Comparison of ENCODE assay signal across 8 cellular contexts in the genomic region with DNA sequence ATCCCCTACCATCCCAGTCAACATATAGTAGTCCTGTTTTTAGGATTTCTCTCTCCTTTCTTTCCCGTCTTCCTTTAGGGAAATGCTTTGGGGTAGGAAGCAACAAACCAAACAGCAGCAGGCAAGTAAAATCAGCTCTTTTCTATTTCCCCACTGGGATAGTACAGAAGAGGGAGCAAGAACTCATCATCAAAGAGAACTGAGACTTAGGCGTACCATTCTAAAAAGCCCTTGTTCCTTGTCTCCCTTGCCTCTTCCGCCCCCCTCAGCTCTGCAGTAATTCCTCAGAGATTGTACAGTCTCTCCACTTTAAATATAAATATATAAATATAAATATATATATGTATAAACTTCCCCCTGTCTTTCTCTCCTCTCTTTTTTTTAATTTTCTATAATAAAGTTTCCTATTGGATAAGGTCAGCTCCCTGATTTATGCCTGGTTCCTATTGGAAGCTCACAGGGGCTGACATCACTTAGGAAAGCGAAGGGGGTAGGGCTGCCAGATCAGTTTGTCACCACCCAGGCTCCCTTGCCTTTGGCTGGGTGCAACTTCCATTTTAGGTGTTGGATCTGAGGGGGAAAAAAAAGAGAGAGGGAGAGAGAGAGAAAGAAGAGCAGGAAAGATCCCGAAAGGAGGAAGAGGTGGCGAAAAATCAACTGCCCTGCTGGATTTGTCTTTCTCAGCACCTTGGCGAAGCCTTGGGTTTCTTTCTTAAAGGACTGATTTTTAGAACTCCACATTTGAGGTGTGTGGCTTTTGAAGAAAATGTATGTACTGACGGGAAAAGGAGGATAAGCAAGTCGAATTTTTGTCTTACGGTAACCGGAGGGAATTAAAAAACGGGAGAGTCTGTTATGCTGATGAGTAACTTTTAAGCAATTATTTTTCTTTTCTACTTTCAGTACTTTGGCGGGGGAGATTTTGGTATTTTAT. TPM values are rescaled to one million over a fixed set of nuclear protein-coding genes. Genes with fewer than 3 reads are reported as not detected.
DNase-seq lines count a peak whose midpoint lies in the region; ATAC-seq and TF ChIP-seq lines count a peak whose summit lies in the region.

A gene with protein sequence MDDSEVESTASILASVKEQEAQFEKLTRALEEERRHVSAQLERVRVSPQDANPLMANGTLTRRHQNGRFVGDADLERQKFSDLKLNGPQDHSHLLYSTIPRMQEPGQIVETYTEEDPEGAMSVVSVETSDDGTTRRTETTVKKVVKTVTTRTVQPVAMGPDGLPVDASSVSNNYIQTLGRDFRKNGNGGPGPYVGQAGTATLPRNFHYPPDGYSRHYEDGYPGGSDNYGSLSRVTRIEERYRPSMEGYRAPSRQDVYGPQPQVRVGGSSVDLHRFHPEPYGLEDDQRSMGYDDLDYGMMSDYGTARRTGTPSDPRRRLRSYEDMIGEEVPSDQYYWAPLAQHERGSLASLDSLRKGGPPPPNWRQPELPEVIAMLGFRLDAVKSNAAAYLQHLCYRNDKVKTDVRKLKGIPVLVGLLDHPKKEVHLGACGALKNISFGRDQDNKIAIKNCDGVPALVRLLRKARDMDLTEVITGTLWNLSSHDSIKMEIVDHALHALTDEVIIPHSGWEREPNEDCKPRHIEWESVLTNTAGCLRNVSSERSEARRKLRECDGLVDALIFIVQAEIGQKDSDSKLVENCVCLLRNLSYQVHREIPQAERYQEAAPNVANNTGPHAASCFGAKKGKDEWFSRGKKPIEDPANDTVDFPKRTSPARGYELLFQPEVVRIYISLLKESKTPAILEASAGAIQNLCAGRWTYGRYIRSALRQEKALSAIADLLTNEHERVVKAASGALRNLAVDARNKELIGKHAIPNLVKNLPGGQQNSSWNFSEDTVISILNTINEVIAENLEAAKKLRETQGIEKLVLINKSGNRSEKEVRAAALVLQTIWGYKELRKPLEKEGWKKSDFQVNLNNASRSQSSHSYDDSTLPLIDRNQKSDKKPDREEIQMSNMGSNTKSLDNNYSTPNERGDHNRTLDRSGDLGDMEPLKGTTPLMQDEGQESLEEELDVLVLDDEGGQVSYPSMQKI (plus strand): TSS at position 502 of the 934 bp plus-strand sequence. CDS start 29,677 bp downstream, outside the sequence.

- H3K9me3 ChIP-seq in heart left ventricle, result no peaks in the 10 kb centered on the region

- H3K27me3 ChIP-seq in heart left ventricle, result no peaks in the 10 kb centered on the region

- intact Hi-C loops in heart left ventricle (cut with DNase I), result loop anchor here (1.0 to 5.0 kb wide), 8 partner anchors 15 to 41 kb away; a partner anchor contains a TSS

- no peaks in the 10 kb centered on the region for H3K36me3 ChIP-seq in heart left ventricle

- peaks cover 0 to 39% (median 25%) of the 10 kb centered on the region in 12 donors for H3K4me1 ChIP-seq in heart left ventricle

- peak within 1 kb of the TSS; percentile 84 to 97 (median 92) for H3K27ac ChIP-seq in heart left ventricle

- 3 to 7% (median 5%) methylated on average over 13 of the region's 13 CpGs for WGBS in heart left ventricle, 4 donors

- DNase-seq in AG08395 (ENCODE audit: low spot score) (peak; percentile 99), NCI-H2227 treated with DMSO at 0.1 percent for 48 hours (lab: John Stamatoyannopoulos, UW) (peak; percentile 94), amygdala (lab: John Stamatoyannopoulos, UW) (peak in 54 of 56 donors; percentile 8 to 90 (median 72)), heart left ventricle (peak; percentile 82 to 93 (median 91)), omental fat pad (ENCODE audit: low spot score) (no peak)
- no peak for DNase-seq in activated CD4-positive, CD25-positive, alpha-beta regulatory T cell (lab: John Stamatoyannopoulos, UW)

- TF ChIP-seq POLR2A in heart left ventricle (IDR thresholded peaks at IDR 0.05), result peak in 1 of 2 donors; percentile 86

- ATAC-seq in GM18511 (IDR thresholded peaks at IDR 0.05; ENCODE audit: unreplicated experiment), result peak; percentile 95
- ATAC-seq in HG02973 (IDR thresholded peaks at IDR 0.05; ENCODE audit: unreplicated experiment), result peak; percentile 95
- peak; percentile 99 for ATAC-seq in heart left ventricle
- peak; percentile 99 for ATAC-seq in omental fat pad (ENCODE audit: low FRiP score)

- TF ChIP-seq CTCF in heart left ventricle (IDR thresholded peaks at IDR 0.05) (peak in 1 of 12 donors; percentile 18), omental fat pad (IDR thresholded peaks at IDR 0.05) (no peak)

- H3K4me3 ChIP-seq in heart left ventricle, result peak within 1 kb of the TSS; percentile 49 to 76 (median 66)

RNA-seq across cellular contexts. Expression of the gene that starts here (rescaled TPM):
- 100 to 1,000 TPM in 1 of 9 donors, 10 to 100 TPM in 8; 51.4 to 105 (median 60.8) TPM for total RNA-seq in heart left ventricle
- polyA plus RNA-seq in heart left ventricle, result 10 to 100 TPM; 19.7 to 40.3 TPM
- total RNA-seq in omental fat pad, result 100 to 1,000 TPM in 2 of 4 donors, 10 to 100 TPM in 2; 85.5 to 174 (median 105) TPM

Comparison
In these comparisons a context has a peak if more than half of its experiments do, and no peak if none do; other contexts are left out.
1. DNase-seq: peak in AG08395 (single experiment), NCI-H2227 treated with DMSO at 0.1 percent for 48 hours (single experiment), amygdala (54 of 56) and heart left ventricle (5 of 5); none in omental fat pad (single experiment) and activated CD4-positive, CD25-positive, alpha-beta regulatory T cell (0 of 4).
2. Peak in every context shown above with its lines, with median percentiles within 50 percentile points of each other: ATAC-seq.